Comparison of ENCODE assay signal across 9 cellular contexts in genomic region chr21:36149788-36150187, GRCh38. TPM values are rescaled to one million over a fixed set of nuclear protein-coding genes. Genes with fewer than 3 reads are reported as not detected.
A peak's percentile ranks its signal among the peaks of the same experiment; 100 is the strongest.
DNase-seq lines count a peak whose midpoint lies in the region; ATAC-seq and TF ChIP-seq lines count a peak whose summit lies in the region.
"Had no signal": no experiment of that assay in that cellular context is flagged by ENCODE, and none has a peak within 500 bp of the region (broad histone marks: within the 10 kb centered on the region; RNA-seq: fewer than 3 reads in every experiment).

No MANE protein-coding gene starts in this region.

- H2BK120ac ChIP-seq in mesenchymal stem cell (ENCODE audit: low read depth, low read length) = no peak overlapping the region

- no peak for TF ChIP-seq POLR2A in breast epithelium (IDR thresholded peaks at IDR 0.05)
- no peak for TF ChIP-seq POLR2A in tibial nerve (IDR thresholded peaks at IDR 0.05)

- DNase-seq in breast epithelium (ENCODE audit: low spot score in 2 of 2) (no peak), MCF 10A (ENCODE audit: unreplicated experiment) (no peak), mesenchymal stem cell (no peak), tibial nerve (ENCODE audit: low spot score in 2 of 2) (no peak), AG20443 (ENCODE audit: low spot score) (no peak), NCI-H128 (lab: John Stamatoyannopoulos, UW; ENCODE audit: unreplicated experiment) (no peak)
- DNase-seq in activated naive CD8-positive, alpha-beta T cell treated with anti-CD3 and anti-CD28 coated beads, Interleukin-2, amount 10 ng/mL, durations not matched to agents 7 days and 5 days = no peak
- DNase-seq in activated T-cell treated with anti-CD3 and anti-CD28 coated beads, Interleukin-2, amount 50 U/mL, for 72 hours = no peak
- DNase-seq: NCI-H446 treated with DMSO at 0.1 percent for 48 hours had no signal

- POLR2A ChIA-PET in MCF 10A (lab: Yijun Ruan, JAX) = interaction anchor here (1.8 to 5.3 kb wide), 2 partner anchors 54 to 60 kb away, joined by 7 to 21 read pairs; no protein-coding TSS in a partner anchor
- POLR2A ChIA-PET in activated naive CD8-positive, alpha-beta T cell treated with anti-CD3 and anti-CD28 coated beads, Interleukin-2, amount 10 ng/mL, durations not matched to agents 7 days and 5 days (lab: Charles Lee) = interaction anchor here (0.6 to 3.6 kb wide), 7 partner anchors 9 to 170 kb away, joined by 4 to 31 read pairs (median 9); partner anchors contain the start of genes CBR3 and MORC3

- no peak for TF ChIP-seq CTCF in breast epithelium (IDR thresholded peaks at IDR 0.05)
- no peak for TF ChIP-seq CTCF in MCF 10A (IDR thresholded peaks at IDR 0.05; ENCODE audit: unreplicated experiment)
- TF ChIP-seq CTCF in tibial nerve (IDR thresholded peaks at IDR 0.05) = no peak

- H3K27me3 ChIP-seq in breast epithelium = no peaks in the 10 kb centered on the region
- no peaks in the 10 kb centered on the region for H3K27me3 ChIP-seq in mesenchymal stem cell (ENCODE audit: control insufficient read depth in 1 of 2, insufficient read depth in 1 of 2, low read length in 2 of 2)
- no peaks in the 10 kb centered on the region for H3K27me3 ChIP-seq in tibial nerve

- no peak overlapping the region for H3K4ac ChIP-seq in mesenchymal stem cell (ENCODE audit: low read depth in 1 of 2, low read length in 2 of 2)

- no peak overlapping the region for H2BK5ac ChIP-seq in mesenchymal stem cell (ENCODE audit: low read depth, low read length, poor library complexity, severe bottlenecking)

- H3K9ac ChIP-seq in mesenchymal stem cell (ENCODE audit: low read length) = peak overlapping the region; percentile 51

- peaks cover 10% of the 10 kb centered on the region for H3K4me1 Mint-ChIP-seq in MCF 10A (ENCODE audit: insufficient read depth, unreplicated experiment)
- peaks cover 42% of the 10 kb centered on the region for H3K4me1 Mint-ChIP-seq in activated naive CD8-positive, alpha-beta T cell treated with anti-CD3 and anti-CD28 coated beads, Interleukin-2, amount 10 ng/mL, durations not matched to agents 7 days and 5 days
- peaks cover 17% of the 10 kb centered on the region for H3K4me1 Mint-ChIP-seq in activated T-cell treated with anti-CD3 and anti-CD28 coated beads, Interleukin-2, amount 50 U/mL, for 72 hours (ENCODE audit: low read depth)

- CTCF ChIA-PET in MCF 10A (lab: Yijun Ruan, JAX) = interaction anchor here (0.7 to 7.9 kb wide), 3 partner anchors 9 to 61 kb away, joined by 3 to 108 read pairs (median 50); no protein-coding TSS in a partner anchor

- peaks cover 0 to 5% of the 10 kb centered on the region in 2 donors for H3K4me1 ChIP-seq in breast epithelium
- no peaks in the 10 kb centered on the region for H3K4me1 ChIP-seq in mesenchymal stem cell (ENCODE audit: control insufficient read depth, insufficient read depth, low read depth, low read length)
- H3K4me1 ChIP-seq in tibial nerve = peaks cover 0 to 17% (median 7%) of the 10 kb centered on the region in 4 donors

- H2AFZ ChIP-seq in mesenchymal stem cell (ENCODE audit: low read depth, low read length) = peak overlapping the region; percentile 27

- no peak overlapping the region for H3K23ac ChIP-seq in mesenchymal stem cell (ENCODE audit: low read length in 2 of 2)

- no peaks in the 10 kb centered on the region for H3K27me3 Mint-ChIP-seq in MCF 10A (ENCODE audit: insufficient read depth, unreplicated experiment)
- H3K27me3 Mint-ChIP-seq in activated naive CD8-positive, alpha-beta T cell treated with anti-CD3 and anti-CD28 coated beads, Interleukin-2, amount 10 ng/mL, durations not matched to agents 7 days and 5 days = no peaks in the 10 kb centered on the region
- H3K27me3 Mint-ChIP-seq in activated T-cell treated with anti-CD3 and anti-CD28 coated beads, Interleukin-2, amount 50 U/mL, for 72 hours (ENCODE audit: low read depth) = no peaks in the 10 kb centered on the region

- WGBS in mesenchymal stem cell = 96% methylated on average over 4 of the region's 4 CpGs
- whole genome bisulfite sequencing in tibial nerve, 2 donors = 75 to 88% methylated on average over 4 of the region's 4 CpGs

- H3K4me3 ChIP-seq in breast epithelium = no peak overlapping the region
- H3K4me3 ChIP-seq in mesenchymal stem cell (ENCODE audit: insufficient read depth in 1 of 2, low read depth in 1 of 2, low read length in 2 of 2) = no peak overlapping the region
- H3K4me3 ChIP-seq in tibial nerve = no peak overlapping the region

- no peak for TF ChIP-seq EP300 in tibial nerve (IDR thresholded peaks at IDR 0.05)

- no peak overlapping the region for H3K4me3 Mint-ChIP-seq in MCF 10A (ENCODE audit: unreplicated experiment)
- peak overlapping the region; percentile 71 for H3K4me3 Mint-ChIP-seq in activated naive CD8-positive, alpha-beta T cell treated with anti-CD3 and anti-CD28 coated beads, Interleukin-2, amount 10 ng/mL, durations not matched to agents 7 days and 5 days
- H3K4me3 Mint-ChIP-seq in activated T-cell treated with anti-CD3 and anti-CD28 coated beads, Interleukin-2, amount 50 U/mL, for 72 hours = no peak overlapping the region

- no peak overlapping the region for H3K14ac ChIP-seq in mesenchymal stem cell (ENCODE audit: low read length in 2 of 2)

- H3K27ac ChIP-seq in breast epithelium (peak overlapping the region; percentile 76 to 80), mesenchymal stem cell (ENCODE audit: low read length, poor library complexity, severe bottlenecking) (no peak overlapping the region), tibial nerve (peak overlapping the region in 3 of 4 donors; percentile 60 to 81 (median 62))

- H3K27ac Mint-ChIP-seq in MCF 10A (ENCODE audit: low read depth, unreplicated experiment) = no peak overlapping the region
- peak overlapping the region; percentile 89 for H3K27ac Mint-ChIP-seq in activated naive CD8-positive, alpha-beta T cell treated with anti-CD3 and anti-CD28 coated beads, Interleukin-2, amount 10 ng/mL, durations not matched to agents 7 days and 5 days
- no peak overlapping the region for H3K27ac Mint-ChIP-seq in activated T-cell treated with anti-CD3 and anti-CD28 coated beads, Interleukin-2, amount 50 U/mL, for 72 hours

- no peaks in the 10 kb centered on the region for H3K9me3 ChIP-seq in breast epithelium
- no peaks in the 10 kb centered on the region for H3K9me3 ChIP-seq in mesenchymal stem cell (ENCODE audit: control insufficient read depth, low read length)
- no peaks in the 10 kb centered on the region for H3K9me3 ChIP-seq in tibial nerve

- H3K4me2 ChIP-seq in mesenchymal stem cell (ENCODE audit: low read length, poor library complexity, severe bottlenecking) = no peak overlapping the region

- H3K36me3 ChIP-seq in breast epithelium = no peaks in the 10 kb centered on the region
- peaks cover 0 to 20% of the 10 kb centered on the region in 2 experiments for H3K36me3 ChIP-seq in mesenchymal stem cell (ENCODE audit: control insufficient read depth in 1 of 2, insufficient read depth in 2 of 2, low read depth in 1 of 2, low read length in 2 of 2)
- H3K36me3 ChIP-seq in tibial nerve = peaks cover 0 to 19% (median 0%) of the 10 kb centered on the region in 3 donors

- no peak overlapping the region for H2BK12ac ChIP-seq in mesenchymal stem cell (ENCODE audit: low read length in 2 of 2)

- no peak overlapping the region for H4K91ac ChIP-seq in mesenchymal stem cell (ENCODE audit: low read length)

- no peaks in the 10 kb centered on the region for H3K36me3 Mint-ChIP-seq in MCF 10A (ENCODE audit: insufficient read depth, unreplicated experiment)
- H3K36me3 Mint-ChIP-seq in activated naive CD8-positive, alpha-beta T cell treated with anti-CD3 and anti-CD28 coated beads, Interleukin-2, amount 10 ng/mL, durations not matched to agents 7 days and 5 days = peaks cover 21% of the 10 kb centered on the region
- peaks cover 0 to 3% of the 10 kb centered on the region in 2 donors for H3K36me3 Mint-ChIP-seq in activated T-cell treated with anti-CD3 and anti-CD28 coated beads, Interleukin-2, amount 50 U/mL, for 72 hours (ENCODE audit: insufficient read depth in 2 of 2)

- peaks cover 3% of the 10 kb centered on the region for H3K79me1 ChIP-seq in mesenchymal stem cell (replicated peaks; ENCODE audit: low read length, poor library complexity, severe bottlenecking)

- no peak overlapping the region for H2BK15ac ChIP-seq in mesenchymal stem cell (ENCODE audit: low read depth, poor library complexity, severe bottlenecking)

- H3K9me3 Mint-ChIP-seq in MCF 10A (ENCODE audit: unreplicated experiment) = no peaks in the 10 kb centered on the region
- no peaks in the 10 kb centered on the region for H3K9me3 Mint-ChIP-seq in activated naive CD8-positive, alpha-beta T cell treated with anti-CD3 and anti-CD28 coated beads, Interleukin-2, amount 10 ng/mL, durations not matched to agents 7 days and 5 days
- no peaks in the 10 kb centered on the region for H3K9me3 Mint-ChIP-seq in activated T-cell treated with anti-CD3 and anti-CD28 coated beads, Interleukin-2, amount 50 U/mL, for 72 hours

- no peak overlapping the region for H2AK5ac ChIP-seq in mesenchymal stem cell (ENCODE audit: low read length, severe bottlenecking)

- no peak overlapping the region for H4K8ac ChIP-seq in mesenchymal stem cell (ENCODE audit: low read length)

- BruUV-seq in MCF 10A (replicated peaks; lab: Mats Ljungman, UMichigan) = no TSS peak

- H3K18ac ChIP-seq in mesenchymal stem cell (ENCODE audit: low read depth in 1 of 2, low read length in 2 of 2) = no peak overlapping the region

- intact Hi-C loops in breast epithelium (cut with DNase I; ENCODE audit: low total_unique reads) = no loop called here
- intact Hi-C loops in MCF 10A (cut with micrococcal nuclease) = loop anchor here (10.0 kb wide), 1 partner anchor 355 kb away; no protein-coding TSS in a partner anchor

- no peak for ATAC-seq in activated naive CD8-positive, alpha-beta T cell treated with anti-CD3 and anti-CD28 coated beads, Interleukin-2, amount 10 ng/mL, durations not matched to agents 7 days and 5 days (ENCODE audit: low read depth)
- ATAC-seq in activated T-cell treated with anti-CD3 and anti-CD28 coated beads, Interleukin-2, amount 50 U/mL, for 72 hours (replicated peaks in 1 of 2) = no peak

RNA-seq across cellular contexts. Expression of gene DOP1B, which starts 6.8 kb away (rescaled TPM):
- total RNA-seq in breast epithelium (10 to 100 TPM; 11.5 to 21.4 (median 19.7) TPM), MCF 10A (2022) (7.6 and 8.3 TPM in 2 replicates), tibial nerve (10 to 100 TPM; 12.3 to 29.9 (median 22.0) TPM)
- total RNA-seq in activated naive CD8-positive, alpha-beta T cell treated with anti-CD3 and anti-CD28 coated beads, Interleukin-2, amount 10 ng/mL, durations not matched to agents 7 days and 5 days = 10 to 100 TPM; 24.1 to 27.1 TPM
- polyA plus RNA-seq in mesenchymal stem cell (2013, experiment 1 of 2) = 1.8 TPM
- 1.8 TPM for polyA plus RNA-seq in mesenchymal stem cell (2013, experiment 2 of 2)
- total RNA-seq in activated T-cell treated with anti-CD3 and anti-CD28 coated beads, Interleukin-2, amount 50 U/mL, for 72 hours = 10 to 100 TPM; 18.6 to 20.1 TPM

RNA-seq across cellular contexts. Expression of gene CBR3, which starts 14.9 kb away (rescaled TPM):
- total RNA-seq in breast epithelium = 10 to 100 TPM; 15.7 to 29.0 (median 22.1) TPM
- total RNA-seq in MCF 10A (2022) = 1.3 and 1.8 TPM in 2 replicates
- total RNA-seq in activated naive CD8-positive, alpha-beta T cell treated with anti-CD3 and anti-CD28 coated beads, Interleukin-2, amount 10 ng/mL, durations not matched to agents 7 days and 5 days = 10 to 100 TPM; 14.6 to 14.9 TPM
- polyA plus RNA-seq in mesenchymal stem cell (2013, experiment 1 of 2) = 4.1 TPM
- 4.1 TPM for polyA plus RNA-seq in mesenchymal stem cell (2013, experiment 2 of 2)
- 10 to 100 TPM; 22.8 to 53.0 (median 42.1) TPM for total RNA-seq in tibial nerve
- total RNA-seq in activated T-cell treated with anti-CD3 and anti-CD28 coated beads, Interleukin-2, amount 50 U/mL, for 72 hours = 10 to 100 TPM; 13.0 to 19.2 TPM
